Comparison of ENCODE assay signal across 1 cellular context in genomic region chr22:38177926-38178604, GRCh38.
TF ChIP-seq lines count a peak whose summit lies in the region.

No MANE protein-coding gene starts in this region.

TF ChIP-seq in HepG2, 621 proteins besides CTCF, POLR2A, EP300 and RAD21 (continued from another document and continues in another):
- TF ChIP-seq ZNF576 (CRISPR knock-in tag; IDR thresholded peaks at IDR 0.05) (no peak), DBP (CRISPR knock-in tag; IDR thresholded peaks at IDR 0.05; ENCODE audit: not compliant biosample characterization) (no peak), HNRNPLL (IDR thresholded peaks at IDR 0.05; ENCODE audit: low read depth, low read length, poor library complexity, severe bottlenecking) (no peak), TIGD3 (CRISPR knock-in tag; IDR thresholded peaks at IDR 0.05; ENCODE audit: borderline replicate concordance) (no peak), JUND (CRISPR knock-in tag; IDR thresholded peaks at IDR 0.05) (peak; percentile 100), ZNF33B (CRISPR knock-in tag; IDR thresholded peaks at IDR 0.05) (peak; percentile 55; the same call in 1 of the 2 replicates), PTBP1 (IDR thresholded peaks at IDR 0.05; ENCODE audit: low read depth, low read length, poor library complexity, severe bottlenecking) (no peak), ZNF563 (CRISPR knock-in tag; IDR thresholded peaks at IDR 0.05) (no peak), MIER3 (CRISPR knock-in tag; IDR thresholded peaks at IDR 0.05; ENCODE audit: borderline replicate concordance) (peak; percentile 74; the same call in 1 of the 2 replicates), ETV5 (CRISPR knock-in tag; IDR thresholded peaks at IDR 0.05; ENCODE audit: borderline replicate concordance) (peak; percentile 52; the same call in 1 of the 2 replicates), MXD4 (CRISPR knock-in tag; IDR thresholded peaks at IDR 0.05) (no peak), KLF9 (CRISPR knock-in tag; IDR thresholded peaks at IDR 0.05; ENCODE audit: low read depth) (no peak), ETV6 (CRISPR knock-in tag; conservative IDR thresholded peaks at IDR 0.05) (no peak), JUN (CRISPR knock-in tag; IDR thresholded peaks at IDR 0.05) (peak; percentile 95), ZNF605 (CRISPR knock-in tag; IDR thresholded peaks at IDR 0.05) (no peak), JDP2 (CRISPR knock-in tag; IDR thresholded peaks at IDR 0.05; ENCODE audit: borderline replicate concordance) (no peak), ZMAT3 (CRISPR knock-in tag; conservative IDR thresholded peaks at IDR 0.05) (0 out of 2 replicates have a peak, but pooled peaks have one; percentile 40), BCLAF1 (IDR thresholded peaks at IDR 0.05) (no peak), KDM5B (CRISPR knock-in tag; IDR thresholded peaks at IDR 0.05; ENCODE audit: borderline replicate concordance) (peak; percentile 24; the same call in 1 of the 2 replicates), ZNF407 (CRISPR knock-in tag; IDR thresholded peaks at IDR 0.05; ENCODE audit: not compliant biosample characterization) (no peak), CEBPG (CRISPR knock-in tag; IDR thresholded peaks at IDR 0.05) (peak; percentile 34), RCOR2 (CRISPR knock-in tag; IDR thresholded peaks at IDR 0.05) (peak; percentile 88), CENPBD1 (CRISPR knock-in tag; IDR thresholded peaks at IDR 0.05; ENCODE audit: borderline replicate concordance, low read depth) (no peak), TEAD2 (CRISPR knock-in tag; IDR thresholded peaks at IDR 0.05) (no peak), ZNF24 (IDR thresholded peaks at IDR 0.05) (no peak), POLR2AphosphoS5 (IDR thresholded peaks at IDR 0.05; ENCODE audit: low read depth, low read length) (no peak), GZF1 (CRISPR knock-in tag; IDR thresholded peaks at IDR 0.05) (peak; percentile 67; the same call in 1 of the 2 replicates), GABPA (IDR thresholded peaks at IDR 0.05; ENCODE audit: low read depth, low read length) (no peak), GABPA (CRISPR knock-in tag; IDR thresholded peaks at IDR 0.05; ENCODE audit: low read depth) (peak; percentile 26; the same call in 1 of the 2 replicates), MXD1 (CRISPR knock-in tag; IDR thresholded peaks at IDR 0.05) (0 out of 2 replicates have a peak, but pooled peaks have one; percentile 37), HMG20A (CRISPR knock-in tag; IDR thresholded peaks at IDR 0.05; ENCODE audit: borderline replicate concordance) (peak; percentile 78; the same call in 1 of the 2 replicates), SKIL (CRISPR knock-in tag; IDR thresholded peaks at IDR 0.05; ENCODE audit: borderline replicate concordance) (0 out of 2 replicates have a peak, but pooled peaks have one; percentile 39), HNRNPUL1 (IDR thresholded peaks at IDR 0.05; ENCODE audit: low read depth, low read length) (no peak), TMF1 (CRISPR knock-in tag; IDR thresholded peaks at IDR 0.05; ENCODE audit: low read depth) (no peak; the same call in 1 of the 2 replicates), NCOA5 (CRISPR knock-in tag; IDR thresholded peaks at IDR 0.05) (no peak), GPBP1L1 (CRISPR knock-in tag; IDR thresholded peaks at IDR 0.05) (no peak), BRF2 (CRISPR knock-in tag; IDR thresholded peaks at IDR 0.05) (no peak), CHD4 (IDR thresholded peaks at IDR 0.05; ENCODE audit: borderline replicate concordance, low read length) (0 out of 2 replicates have a peak, but pooled peaks have one; percentile 46), RARA (CRISPR knock-in tag; IDR thresholded peaks at IDR 0.05) (peak; percentile 87), ZNF205 (CRISPR knock-in tag; IDR thresholded peaks at IDR 0.05) (0 out of 2 replicates have a peak, but pooled peaks have one; percentile 30), MAFF (IDR thresholded peaks at IDR 0.05; ENCODE audit: low read depth, low read length) (no peak), CBX1 (IDR thresholded peaks at IDR 0.05; ENCODE audit: low read depth) (peak; percentile 33), ZFP41 (CRISPR knock-in tag; IDR thresholded peaks at IDR 0.05; ENCODE audit: borderline replicate concordance) (no peak), ZNF607 (CRISPR knock-in tag; IDR thresholded peaks at IDR 0.05; ENCODE audit: borderline replicate concordance) (no peak)
